ENCODE assay signal across 8 cellular contexts in genomic region chr3:135416182-135416581, GRCh38.
"Had no signal": no experiment of that assay in that cellular context is flagged by ENCODE, and none has a peak within 500 bp of the region (broad histone marks: within the 10 kb centered on the region; RNA-seq: fewer than 3 reads in every experiment).

No MANE protein-coding gene starts in this region.

- DNase-seq: IMR-90, KBM-7, KG1 had no signal

- H3K36me3 Mint-ChIP-seq: IgD-negative memory B cell had no signal

- H3K27ac Mint-ChIP-seq: IgD-negative memory B cell had no signal

- H3K4me3 Mint-ChIP-seq: IgD-negative memory B cell had no signal

- H3K27ac ChIP-seq: HL-60, KMS-11 had no signal

- H3K4me3 ChIP-seq: K562 had no signal

- H3K9ac ChIP-seq: KMS-11 had no signal

- FAIRE-seq: HTR-8/SVneo, K562 had no signal

- H3K4me2 ChIP-seq: KMS-11 had no signal

- ATAC-seq: K562 had no signal
